In genomic region chr5:5436206-5436765, GRCh38 we compare ENCODE assay signal across 22 cellular contexts.
"Had no signal": no experiment of that assay in that cellular context is flagged by ENCODE, and none has a peak within 500 bp of the region (broad histone marks: within the 10 kb centered on the region; RNA-seq: fewer than 3 reads in every experiment).

No MANE protein-coding gene starts in this region.

- H3K4me3 ChIP-seq: tibial nerve had no signal

- DNase-seq: activated CD4-positive, alpha-beta memory T cell treated with anti-CD3 and anti-CD28 coated beads, Interleukin-2, amount 10 ng/mL, durations not matched to agents 7 days and 5 days; activated CD4-positive, alpha-beta T cell treated with anti-CD3 and anti-CD28 coated beads for 4 hours; activated gamma-delta T cell treated with Interleukin-2 at 50 U/mL for 16 hours; activated naive CD8-positive, alpha-beta T cell treated with anti-CD3 and anti-CD28 coated beads for 36 hours; activated T-cell treated with anti-CD3 and anti-CD28 coated beads, Interleukin-2, amount 50 U/mL, for 48 hours; amygdala; cortex of kidney; effector CD8-positive, alpha-beta T cell; glutamatergic neuron; kidney glomerular epithelial cell; mesenchymal stem cell; posterior cingulate gyrus; right cardiac atrium; small intestine; stimulated activated CD4-positive, alpha-beta T cell treated with anti-CD3 and anti-CD28 coated beads, Interleukin-4, amount 100 ng/mL, for 4 hours; stimulated activated CD8-positive, alpha-beta memory T cell treated with anti-CD3 and anti-CD28 coated beads, Interleukin-4, amount 100 ng/mL, for 48 hours; stimulated activated naive CD4-positive, alpha-beta T cell treated with Interleukin-2 at 50 U/mL for 16 hours; substantia nigra had no signal

- H3K27me3 ChIP-seq: foreskin keratinocyte, tibial nerve had no signal

- H3K27ac ChIP-seq: foreskin keratinocyte, tibial nerve had no signal

- H3K9me3 ChIP-seq: tibial nerve had no signal

- ATAC-seq: foreskin keratinocyte; natural killer cell treated with Interleukin-12 subunit alpha and Interleukin-12 subunit beta and Interleukin-15 and Interleukin-18, amount 100 ng/mL, for 72 hours; right cardiac atrium had no signal

- FAIRE-seq: endothelial cell of umbilical vein, small intestine had no signal
